Comparison of ENCODE assay signal across 13 cellular contexts in genomic region chrX:71871367-71871766, GRCh38. TPM values are rescaled to one million over a fixed set of nuclear protein-coding genes. Genes with fewer than 3 reads are reported as not detected.
A peak's percentile ranks its signal among the peaks of the same experiment; 100 is the strongest.
DNase-seq lines count a peak whose midpoint lies in the region; ATAC-seq and TF ChIP-seq lines count a peak whose summit lies in the region.
"Had no signal": no experiment of that assay in that cellular context is flagged by ENCODE, and none has a peak within 500 bp of the region (broad histone marks: within the 10 kb centered on the region; RNA-seq: fewer than 3 reads in every experiment).

No MANE protein-coding gene starts in this region.

- H3K9me3 ChIP-seq in smooth muscle cell (replicated peaks; ENCODE audit: low read depth), result no peaks in the 10 kb centered on the region

- peak; percentile 30 for DNase-seq in activated naive CD4-positive, alpha-beta T cell treated with Interleukin-2 at 50 U/mL for 16 hours
- no peak for DNase-seq in activated naive CD4-positive, alpha-beta T cell treated with anti-CD3 and anti-CD28 coated beads for 36 hours
- DNase-seq in M059J (ENCODE audit: low read depth), result peak; percentile 80
- peak; percentile 7 for DNase-seq in cerebellum (ENCODE audit: low spot score)
- DNase-seq in smooth muscle cell (lab: John Stamatoyannopoulos, UW; ENCODE audit: unreplicated experiment), result no peak
- DNase-seq in ureter (ENCODE audit: low spot score), result no peak
- no peak for DNase-seq in AML-193 (lab: John Stamatoyannopoulos, UW)
- no peak for DNase-seq in GM23338 (ENCODE audit: low spot score)
- DNase-seq: activated gamma-delta T cell had no signal

- ATAC-seq in GM23338, result no peak

- no peak overlapping the region for H3K9ac ChIP-seq in smooth muscle cell (ENCODE audit: low read depth)

- H3K4me2 ChIP-seq in smooth muscle cell, result peak overlapping the region; percentile 36
- H3K4me2 ChIP-seq in GM23338, result no peak overlapping the region
- H3K4me2 ChIP-seq: hepatocyte had no signal

- no peak for TF ChIP-seq CTCF in smooth muscle cell (IDR thresholded peaks at IDR 0.05; ENCODE audit: borderline replicate concordance, insufficient read depth, poor library complexity, severe bottlenecking)
- no peak for TF ChIP-seq CTCF in GM23338 (conservative IDR thresholded peaks at IDR 0.05; ENCODE audit: low read depth in 2 of 2)

- no peaks in the 10 kb centered on the region for H3K36me3 ChIP-seq in smooth muscle cell (ENCODE audit: low read depth)
- no peaks in the 10 kb centered on the region for H3K36me3 ChIP-seq in GM23338 (ENCODE audit: insufficient read depth)

- H3K9me2 ChIP-seq in GM23338 (ENCODE audit: insufficient read depth), result no peaks in the 10 kb centered on the region

- H3K27ac ChIP-seq in smooth muscle cell (ENCODE audit: low read depth), result no peak overlapping the region
- H3K27ac ChIP-seq in GM23338 (ENCODE audit: low read depth), result no peak overlapping the region
- H3K27ac ChIP-seq: epithelial cell of prostate, hepatocyte had no signal

- WGBS in smooth muscle cell (ENCODE audit: low lambda C conversion rate), result 53% methylated on average over 6 of the region's 6 CpGs

- no peaks in the 10 kb centered on the region for H3K36me3 Mint-ChIP-seq in activated naive CD4-positive, alpha-beta T cell treated with anti-CD3 and anti-CD28 coated beads for 36 hours (ENCODE audit: low read depth)
- peaks cover 3% of the 10 kb centered on the region; the same call in 1 of the 3 replicates for H3K36me3 Mint-ChIP-seq in GM23338 (ENCODE audit: low read depth)
- H3K36me3 Mint-ChIP-seq: type B pancreatic cell had no signal

- intact Hi-C loops in activated naive CD4-positive, alpha-beta T cell treated with anti-CD3 and anti-CD28 coated beads for 36 hours (cut with micrococcal nuclease), result no loop called here

- no peak overlapping the region for H3K27ac Mint-ChIP-seq in activated naive CD4-positive, alpha-beta T cell treated with anti-CD3 and anti-CD28 coated beads for 36 hours
- no peak overlapping the region for H3K27ac Mint-ChIP-seq in GM23338
- H3K27ac Mint-ChIP-seq: nephron progenitor cell, type B pancreatic cell had no signal

- no peaks in the 10 kb centered on the region for H3F3A ChIP-seq in smooth muscle cell (ENCODE audit: low read depth)
- H3F3A ChIP-seq in GM23338 (replicated peaks; ENCODE audit: low read depth), result no peaks in the 10 kb centered on the region

- peaks cover 13% of the 10 kb centered on the region for H3K27me3 Mint-ChIP-seq in activated naive CD4-positive, alpha-beta T cell treated with anti-CD3 and anti-CD28 coated beads for 36 hours (ENCODE audit: low read depth)
- H3K27me3 Mint-ChIP-seq in GM23338 (ENCODE audit: insufficient read depth, low read depth, poor library complexity), result peaks cover 12% of the 10 kb centered on the region

- H3K4me1 ChIP-seq in smooth muscle cell (ENCODE audit: low read depth) (no peaks in the 10 kb centered on the region), GM23338 (ENCODE audit: insufficient read depth) (no peaks in the 10 kb centered on the region)

- H3K27me3 ChIP-seq in smooth muscle cell (ENCODE audit: low read depth) (no peaks in the 10 kb centered on the region), GM23338 (ENCODE audit: insufficient read depth) (no peaks in the 10 kb centered on the region)
- H3K27me3 ChIP-seq: hepatocyte had no signal

- no peak overlapping the region for H3K4me3 Mint-ChIP-seq in activated naive CD4-positive, alpha-beta T cell treated with anti-CD3 and anti-CD28 coated beads for 36 hours
- no peak overlapping the region for H3K4me3 Mint-ChIP-seq in GM23338
- H3K4me3 Mint-ChIP-seq: nephron progenitor cell, type B pancreatic cell had no signal

- H2AFZ ChIP-seq in smooth muscle cell (ENCODE audit: low read depth) (no peak overlapping the region), GM23338 (no peak overlapping the region)
- H2AFZ ChIP-seq: hepatocyte had no signal

- H3K9me3 Mint-ChIP-seq in activated naive CD4-positive, alpha-beta T cell treated with anti-CD3 and anti-CD28 coated beads for 36 hours, result no peaks in the 10 kb centered on the region
- peaks cover 6% of the 10 kb centered on the region; the same call in 2 of the 3 replicates for H3K9me3 Mint-ChIP-seq in GM23338
- H3K9me3 Mint-ChIP-seq: type B pancreatic cell had no signal

- H3K79me2 ChIP-seq in smooth muscle cell (ENCODE audit: low read depth), result no peaks in the 10 kb centered on the region
- H3K79me2 ChIP-seq in GM23338 (replicated peaks; ENCODE audit: insufficient read depth), result no peaks in the 10 kb centered on the region
- H3K79me2 ChIP-seq: hepatocyte had no signal

- H3K4me3 ChIP-seq in smooth muscle cell (no peak overlapping the region), GM23338 (no peak overlapping the region)
- H3K4me3 ChIP-seq: hepatocyte had no signal

- CTCF ChIA-PET in activated naive CD4-positive, alpha-beta T cell treated with anti-CD3 and anti-CD28 coated beads for 36 hours (lab: Charles Lee), result no interaction called here

- H3K4me1 Mint-ChIP-seq in activated naive CD4-positive, alpha-beta T cell treated with anti-CD3 and anti-CD28 coated beads for 36 hours (ENCODE audit: low read depth), result peaks cover 18% of the 10 kb centered on the region
- H3K4me1 Mint-ChIP-seq in GM23338, result peaks cover 5% of the 10 kb centered on the region; the same call in 1 of the 3 replicates

- H4K20me1 ChIP-seq in smooth muscle cell (ENCODE audit: low read depth), result no peaks in the 10 kb centered on the region
- H4K20me1 ChIP-seq in GM23338 (replicated peaks; ENCODE audit: insufficient read depth), result no peaks in the 10 kb centered on the region

TF ChIP-seq in GM23338, 12 proteins besides CTCF, POLR2A, EP300 and RAD21 (continues in another document):
- no peak for TF ChIP-seq CREB1 (CRISPR knock-in tag; IDR thresholded peaks at IDR 0.05; ENCODE audit: low read depth)
- no peak for TF ChIP-seq ZNF462 (CRISPR knock-in tag; IDR thresholded peaks at IDR 0.05)
- no peak for TF ChIP-seq POLR2AphosphoS5 (IDR thresholded peaks at IDR 0.05; ENCODE audit: low read depth)

RNA-seq across cellular contexts. Expression of gene NHSL2, which starts 39.3 kb away (rescaled TPM):
- under 1 TPM; 0.10 to 0.41 TPM for total RNA-seq in activated naive CD4-positive, alpha-beta T cell treated with anti-CD3 and anti-CD28 coated beads for 36 hours
- total RNA-seq in M059J (2014; rRNA removed; shearing (Covaris generic)), result 0.05 and 0.20 TPM in 2 replicates
- total RNA-seq in cerebellum, result 5.4 TPM
- 2.0 and 3.3 TPM in 2 replicates for total RNA-seq in smooth muscle cell
- polyA plus RNA-seq in smooth muscle cell, result 2.3 and 2.9 TPM in 2 replicates
- total RNA-seq in ureter, result 14.6 TPM
- 7.0 and 9.5 TPM in 2 replicates for total RNA-seq in GM23338 (2014; rRNA removed; shearing (Covaris generic))
- polyA plus RNA-seq in GM23338 (2016; fragmentation: Nextera tagmentation; extraction: Ambion mirVana), result 3.7 and 4.7 TPM in 2 replicates

Comparison
In these comparisons a context has a peak if more than half of its experiments do, and no peak if none do; other contexts are left out.
1. DNase-seq: peak in activated naive CD4-positive, alpha-beta T cell treated with Interleukin-2 at 50 U/mL for 16 hours (single experiment), M059J (single experiment) and cerebellum (single experiment); none in activated naive CD4-positive, alpha-beta T cell treated with anti-CD3 and anti-CD28 coated beads for 36 hours (single experiment), smooth muscle cell (single experiment), ureter (single experiment), AML-193 (0 of 2) and GM23338 (single experiment).